In the genomic region with DNA sequence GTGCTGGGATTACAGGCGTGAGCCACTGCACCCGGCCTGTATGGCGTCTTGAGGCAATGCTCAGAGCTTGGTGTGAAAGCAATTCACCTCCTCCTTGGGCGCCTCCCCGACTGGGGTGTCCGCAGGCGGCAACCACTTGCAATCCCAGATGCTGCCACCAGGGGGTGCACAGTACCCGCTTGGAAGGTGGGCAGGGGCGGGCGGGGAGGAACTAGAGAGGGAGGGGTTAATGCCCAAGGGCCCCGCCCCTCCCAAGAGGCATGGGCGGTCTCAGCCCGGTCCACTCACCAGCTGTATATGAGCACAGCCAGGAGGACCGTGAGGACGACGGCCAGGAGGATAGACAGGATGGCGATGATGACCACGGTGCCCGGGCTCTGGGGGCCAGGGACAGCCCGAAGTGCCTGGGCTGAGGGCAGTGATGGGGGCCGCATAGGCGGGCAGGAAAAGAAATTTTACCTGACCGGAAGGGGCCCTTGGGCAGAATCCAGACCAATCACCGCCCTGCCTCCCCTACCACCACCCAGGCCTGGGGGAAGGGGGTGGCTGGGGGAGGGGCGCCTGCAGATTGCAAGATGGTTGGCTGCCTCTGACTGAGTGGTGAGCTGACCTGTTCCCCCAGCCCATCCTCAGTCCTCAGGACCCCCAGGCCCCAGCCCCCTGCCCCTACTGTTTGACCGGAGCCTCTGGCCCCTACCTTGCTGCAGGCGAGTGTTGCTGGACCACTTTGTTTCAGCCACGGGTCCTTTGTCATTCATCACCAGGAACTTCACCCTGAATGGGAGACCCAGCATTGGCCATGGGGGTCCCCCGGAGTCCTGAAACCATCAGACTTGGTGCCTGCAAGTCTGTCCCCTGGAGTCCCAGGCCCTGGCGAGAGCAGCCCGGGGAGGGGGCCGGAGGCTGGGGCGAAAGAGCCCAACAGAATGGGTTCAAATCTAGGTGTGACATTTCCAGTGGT, we compare ENCODE assay signal across 8 cellular contexts. TPM values are rescaled to one million over a fixed set of nuclear protein-coding genes. Genes with fewer than 3 reads are reported as not detected.
DNase-seq lines count a peak whose midpoint lies in the region; ATAC-seq and TF ChIP-seq lines count a peak whose summit lies in the region.
"Not testable (repeated sequence)": the region's sequence is repeated elsewhere in the genome, so short reads cannot be mapped to it uniquely, and the experiment has no call there.

No MANE protein-coding gene starts in this region.

- peak; percentile 77 to 83 for DNase-seq in Caco-2
- DNase-seq in HPDE6-E6E7 (ENCODE audit: extremely low spot score): peak; percentile 22
- peak; percentile 18 for DNase-seq in SHP77 treated with DMSO at 0.1 percent for 48 hours (lab: John Stamatoyannopoulos, UW)
- DNase-seq in activated T-helper 2 cell treated with anti-CD3 and anti-CD28 coated beads, Interferon-gamma antibody, Interleukin-2, Interleukin-4, amounts not matched to agents 10 μg/mL and 5 μg/mL and 100 μg/mL, durations not matched to agents 14 hours and 24 hours and 36 hours (ENCODE audit: low spot score): peak; percentile 15
- DNase-seq in fibroblast of gingiva (ENCODE audit: low read depth): peak; percentile 50
- DNase-seq in mucosa of gallbladder (ENCODE audit: low spot score): peak; percentile 15
- DNase-seq in stimulated activated CD8-positive, alpha-beta memory T cell treated with anti-CD3 and anti-CD28 coated beads, Interleukin-15, amount 100 ng/mL, for 4 hours (ENCODE audit: low read depth in 2 of 2): peak; percentile 59 to 61

- intact Hi-C loops in Caco-2 (cut with micrococcal nuclease; ENCODE audit: unreplicated experiment); activated T-helper 2 cell treated with anti-CD3 and anti-CD28 coated beads, Interferon-gamma antibody, Interleukin-2, Interleukin-4, amounts not matched to agents 10 μg/mL and 5 μg/mL and 100 μg/mL, durations not matched to agents 14 hours and 24 hours and 36 hours (cut with micrococcal nuclease): not testable (repeated sequence)

- not testable (repeated sequence) for H3K4me1 Mint-ChIP-seq in Caco-2 (ENCODE audit: low read depth, unreplicated experiment); activated T-helper 2 cell treated with anti-CD3 and anti-CD28 coated beads, Interferon-gamma antibody, Interleukin-2, Interleukin-4, amounts not matched to agents 10 μg/mL and 5 μg/mL and 100 μg/mL, durations not matched to agents 14 hours and 24 hours and 36 hours (ENCODE audit: low read depth)

- CTCF ChIA-PET in Caco-2 (lab: Charles Lee): not testable (repeated sequence)

- H3K4me1 ChIP-seq in Caco-2: not testable (repeated sequence)

- not testable (repeated sequence) for H3K9me3 ChIP-seq in Caco-2

- not testable (repeated sequence) for H3K9me3 Mint-ChIP-seq in Caco-2 (ENCODE audit: unreplicated experiment); activated T-helper 2 cell treated with anti-CD3 and anti-CD28 coated beads, Interferon-gamma antibody, Interleukin-2, Interleukin-4, amounts not matched to agents 10 μg/mL and 5 μg/mL and 100 μg/mL, durations not matched to agents 14 hours and 24 hours and 36 hours

- not testable (repeated sequence) for H3K36me3 ChIP-seq in Caco-2 (ENCODE audit: control insufficient read depth, insufficient read depth, low read length)

- TF ChIP-seq CTCF in Caco-2 (IDR thresholded peaks at IDR 0.05; ENCODE audit: insufficient read depth in 1 of 2, low read depth in 1 of 2, low read length in 1 of 2, severe bottlenecking in 1 of 2, unreplicated experiment in 1 of 2): peak; percentile 41 to 70

- H3K36me3 Mint-ChIP-seq in Caco-2 (ENCODE audit: insufficient read depth, unreplicated experiment); activated T-helper 2 cell treated with anti-CD3 and anti-CD28 coated beads, Interferon-gamma antibody, Interleukin-2, Interleukin-4, amounts not matched to agents 10 μg/mL and 5 μg/mL and 100 μg/mL, durations not matched to agents 14 hours and 24 hours and 36 hours (ENCODE audit: low read depth): not testable (repeated sequence)

- POLR2A ChIA-PET in Caco-2 (lab: Charles Lee): not testable (repeated sequence)

- not testable (repeated sequence) for H3K27me3 ChIP-seq in Caco-2 (replicated peaks; ENCODE audit: control insufficient read depth, insufficient read depth, low read length)

- not testable (repeated sequence) for H3K4me3 Mint-ChIP-seq in Caco-2 (ENCODE audit: unreplicated experiment); activated T-helper 2 cell treated with anti-CD3 and anti-CD28 coated beads, Interferon-gamma antibody, Interleukin-2, Interleukin-4, amounts not matched to agents 10 μg/mL and 5 μg/mL and 100 μg/mL, durations not matched to agents 14 hours and 24 hours and 36 hours (ENCODE audit: low read depth)

- H3K27ac Mint-ChIP-seq in Caco-2 (ENCODE audit: unreplicated experiment): peak overlapping the region; percentile 51
- H3K27ac Mint-ChIP-seq in activated T-helper 2 cell treated with anti-CD3 and anti-CD28 coated beads, Interferon-gamma antibody, Interleukin-2, Interleukin-4, amounts not matched to agents 10 μg/mL and 5 μg/mL and 100 μg/mL, durations not matched to agents 14 hours and 24 hours and 36 hours: not testable (repeated sequence)

- peak; percentile 73 for ATAC-seq in GM21447 (IDR thresholded peaks at IDR 0.05; ENCODE audit: unreplicated experiment)

- not testable (repeated sequence) for H3K27me3 Mint-ChIP-seq in Caco-2 (ENCODE audit: insufficient read depth, unreplicated experiment); activated T-helper 2 cell treated with anti-CD3 and anti-CD28 coated beads, Interferon-gamma antibody, Interleukin-2, Interleukin-4, amounts not matched to agents 10 μg/mL and 5 μg/mL and 100 μg/mL, durations not matched to agents 14 hours and 24 hours and 36 hours (ENCODE audit: low read depth)

- not testable (repeated sequence) for BruUV-seq in Caco-2 (replicated peaks; lab: Mats Ljungman, UMichigan)

- not testable (repeated sequence) for H3K4me3 ChIP-seq in Caco-2 (ENCODE audit: low read depth, low read length)

RNA-seq across cellular contexts. Expression of a gene that starts 11.5 kb away (rescaled TPM):
- total RNA-seq in Caco-2 (2022) (not detected in 2 replicates), mucosa of gallbladder (not detected)
- total RNA-seq in activated T-helper 2 cell treated with anti-CD3 and anti-CD28 coated beads, Interferon-gamma antibody, Interleukin-2, Interleukin-4, amounts not matched to agents 10 μg/mL and 5 μg/mL and 100 μg/mL, durations not matched to agents 14 hours and 24 hours and 36 hours: not detected in 2 replicates

RNA-seq across cellular contexts. Expression of a gene that starts 58.3 kb away (rescaled TPM):
- total RNA-seq in Caco-2 (2022) (83.2 and 85.5 TPM in 2 replicates), mucosa of gallbladder (147 TPM)
- 131 and 143 TPM in 2 replicates for total RNA-seq in activated T-helper 2 cell treated with anti-CD3 and anti-CD28 coated beads, Interferon-gamma antibody, Interleukin-2, Interleukin-4, amounts not matched to agents 10 μg/mL and 5 μg/mL and 100 μg/mL, durations not matched to agents 14 hours and 24 hours and 36 hours

RNA-seq across cellular contexts. Expression of a gene that starts 59.9 kb away (rescaled TPM):
- total RNA-seq in Caco-2 (2022) (12.7 and 15.4 TPM in 2 replicates), mucosa of gallbladder (25.4 TPM)
- total RNA-seq in activated T-helper 2 cell treated with anti-CD3 and anti-CD28 coated beads, Interferon-gamma antibody, Interleukin-2, Interleukin-4, amounts not matched to agents 10 μg/mL and 5 μg/mL and 100 μg/mL, durations not matched to agents 14 hours and 24 hours and 36 hours: 10.5 and 12.6 TPM in 2 replicates

Comparison
In these comparisons a context has a peak if more than half of its experiments do, and no peak if none do; other contexts are left out.
1. DNase-seq: peak in every context shown above with its lines; median percentile 80 in Caco-2; 60 in stimulated activated CD8-positive, alpha-beta memory T cell treated with anti-CD3 and anti-CD28 coated beads, Interleukin-15, amount 100 ng/mL, for 4 hours; 50 in fibroblast of gingiva; 22 in HPDE6-E6E7; 18 in SHP77 treated with DMSO at 0.1 percent for 48 hours; 15 in activated T-helper 2 cell treated with anti-CD3 and anti-CD28 coated beads, Interferon-gamma antibody, Interleukin-2, Interleukin-4, amounts not matched to agents 10 μg/mL and 5 μg/mL and 100 μg/mL, durations not matched to agents 14 hours and 24 hours and 36 hours; 15 in mucosa of gallbladder.